8 cellular contexts compared by ENCODE assay signal in genomic region chr3:183385698-183386590, GRCh38. TPM values are rescaled to one million over a fixed set of nuclear protein-coding genes. Genes with fewer than 3 reads are reported as not detected.
DNase-seq lines count a peak whose midpoint lies in the region; ATAC-seq and TF ChIP-seq lines count a peak whose summit lies in the region.

No MANE protein-coding gene starts in this region.

- no peaks in the 10 kb centered on the region for H3K9me3 Mint-ChIP-seq in activated CD4-positive, alpha-beta T cell treated with anti-CD3 and anti-CD28 coated beads, Interleukin-2, amount 10 ng/mL, durations not matched to agents 7 days and 5 days

- POLR2A ChIA-PET in activated CD4-positive, alpha-beta T cell treated with anti-CD3 and anti-CD28 coated beads, Interleukin-2, amount 10 ng/mL, durations not matched to agents 7 days and 5 days (lab: Charles Lee) = no interaction called here

- no peak overlapping the region for H3K4me3 ChIP-seq in GM12875 (ENCODE audit: low read depth, low read length)

- no peak overlapping the region for H3K4me3 Mint-ChIP-seq in activated CD4-positive, alpha-beta T cell treated with anti-CD3 and anti-CD28 coated beads, Interleukin-2, amount 10 ng/mL, durations not matched to agents 7 days and 5 days

- peak; percentile 65 for ATAC-seq in HG03139 (IDR thresholded peaks at IDR 0.05; ENCODE audit: unreplicated experiment)

- peak; percentile 51 to 70 for DNase-seq in NCI-H526 (lab: John Stamatoyannopoulos, UW)
- DNase-seq in activated CD4-positive, alpha-beta T cell treated with anti-CD3 and anti-CD28 coated beads, Interleukin-2, amount 10 ng/mL, durations not matched to agents 7 days and 5 days = peak; percentile 75
- DNase-seq in effector CD8-positive, alpha-beta T cell (lab: John Stamatoyannopoulos, UW) = peak; percentile 12
- peak; percentile 85 for DNase-seq in medulla oblongata (ENCODE audit: extremely low spot score)
- peak; percentile 21 to 35 for DNase-seq in stimulated activated CD8-positive, alpha-beta memory T cell treated with anti-CD3 and anti-CD28 coated beads, Interleukin-2, amount 100 ng/mL, for 1 hour (ENCODE audit: low read depth in 2 of 2)
- no peak for DNase-seq in occipital lobe (lab: John Stamatoyannopoulos, UW)

- H3K4me1 Mint-ChIP-seq in activated CD4-positive, alpha-beta T cell treated with anti-CD3 and anti-CD28 coated beads, Interleukin-2, amount 10 ng/mL, durations not matched to agents 7 days and 5 days = peaks cover 4% of the 10 kb centered on the region

- no peaks in the 10 kb centered on the region for H3K27me3 Mint-ChIP-seq in activated CD4-positive, alpha-beta T cell treated with anti-CD3 and anti-CD28 coated beads, Interleukin-2, amount 10 ng/mL, durations not matched to agents 7 days and 5 days

- CTCF ChIA-PET in activated CD4-positive, alpha-beta T cell treated with anti-CD3 and anti-CD28 coated beads, Interleukin-2, amount 10 ng/mL, durations not matched to agents 7 days and 5 days (lab: Charles Lee) = interaction anchor here (0.5 to 5.0 kb wide), 7 partner anchors 163 to 374 kb away, joined by 3 to 28 read pairs (median 3); no protein-coding TSS in a partner anchor

- no peak overlapping the region for H3K27ac Mint-ChIP-seq in activated CD4-positive, alpha-beta T cell treated with anti-CD3 and anti-CD28 coated beads, Interleukin-2, amount 10 ng/mL, durations not matched to agents 7 days and 5 days

- H3K36me3 Mint-ChIP-seq in activated CD4-positive, alpha-beta T cell treated with anti-CD3 and anti-CD28 coated beads, Interleukin-2, amount 10 ng/mL, durations not matched to agents 7 days and 5 days (ENCODE audit: low read depth) = no peaks in the 10 kb centered on the region

- peak; percentile 52; the same call in 1 of the 2 replicates for TF ChIP-seq CTCF in GM12875 (IDR thresholded peaks at IDR 0.05; ENCODE audit: borderline replicate concordance, insufficient read depth, low read depth, low read length)

RNA-seq across cellular contexts. Expression of gene MCF2L2, which starts 42.5 kb away (rescaled TPM):
- 1 to 10 TPM; 3.6 to 5.4 TPM for total RNA-seq in activated CD4-positive, alpha-beta T cell treated with anti-CD3 and anti-CD28 coated beads, Interleukin-2, amount 10 ng/mL, durations not matched to agents 7 days and 5 days
- 34.5 TPM for total RNA-seq in occipital lobe
